14 cellular contexts compared by ENCODE assay signal in genomic region chr3:64475037-64475436, GRCh38.
"Had no signal": no experiment of that assay in that cellular context is flagged by ENCODE, and none has a peak within 500 bp of the region (broad histone marks: within the 10 kb centered on the region; RNA-seq: fewer than 3 reads in every experiment).

No MANE protein-coding gene starts in this region.

- H3K9ac ChIP-seq: parathyroid adenoma had no signal

- H3K4me1 ChIP-seq: body of pancreas, parathyroid adenoma, tibial nerve, vagina had no signal

- H3K27ac Mint-ChIP-seq: activated naive CD4-positive, alpha-beta T cell treated with anti-CD3 and anti-CD28 coated beads, Interleukin-2, amount 50 U/mL, for 24 hours; stimulated activated effector memory CD8-positive, alpha-beta T cell treated with anti-CD3 and anti-CD28 coated beads, Interleukin-12 subunit alpha, Interleukin-12 subunit beta, amount 100 ng/mL, for 72 hours had no signal

- H3K9me3 ChIP-seq: body of pancreas, tibial nerve, vagina had no signal

- H2AFZ ChIP-seq: parathyroid adenoma had no signal

- H3K4me3 Mint-ChIP-seq: activated naive CD4-positive, alpha-beta T cell treated with anti-CD3 and anti-CD28 coated beads, Interleukin-2, amount 50 U/mL, for 24 hours; neural crest cell; stimulated activated effector memory CD8-positive, alpha-beta T cell treated with anti-CD3 and anti-CD28 coated beads, Interleukin-12 subunit alpha, Interleukin-12 subunit beta, amount 100 ng/mL, for 72 hours had no signal

- H3K36me3 Mint-ChIP-seq: activated naive CD4-positive, alpha-beta T cell treated with anti-CD3 and anti-CD28 coated beads, Interleukin-2, amount 50 U/mL, for 24 hours; stimulated activated effector memory CD8-positive, alpha-beta T cell treated with anti-CD3 and anti-CD28 coated beads, Interleukin-12 subunit alpha, Interleukin-12 subunit beta, amount 100 ng/mL, for 72 hours had no signal

- H3K9me3 Mint-ChIP-seq: activated naive CD4-positive, alpha-beta T cell treated with anti-CD3 and anti-CD28 coated beads, Interleukin-2, amount 50 U/mL, for 24 hours; stimulated activated effector memory CD8-positive, alpha-beta T cell treated with anti-CD3 and anti-CD28 coated beads, Interleukin-12 subunit alpha, Interleukin-12 subunit beta, amount 100 ng/mL, for 72 hours had no signal

- H3K4me1 Mint-ChIP-seq: activated naive CD4-positive, alpha-beta T cell treated with anti-CD3 and anti-CD28 coated beads, Interleukin-2, amount 50 U/mL, for 24 hours; stimulated activated effector memory CD8-positive, alpha-beta T cell treated with anti-CD3 and anti-CD28 coated beads, Interleukin-12 subunit alpha, Interleukin-12 subunit beta, amount 100 ng/mL, for 72 hours had no signal

- DNase-seq: activated CD4-positive, alpha-beta T cell treated with anti-CD3 and anti-CD28 coated beads, Interleukin-2, amount 50 U/mL, for 4 hours; activated effector memory CD4-positive, alpha-beta T cell treated with Interleukin-2 at 50 U/mL for 16 hours; activated T-cell treated with anti-CD3 and anti-CD28 coated beads, Interleukin-2, amount 50 U/mL, for 1 hour; body of pancreas; hippocampal formation; right cardiac atrium; T-helper 2 cell had no signal

- H3K79me2 ChIP-seq: parathyroid adenoma had no signal

- H3K4me3 ChIP-seq: body of pancreas, tibial nerve, vagina had no signal

- H3K27me3 ChIP-seq: body of pancreas, tibial nerve, vagina had no signal

- H3K27ac ChIP-seq: body of pancreas, parathyroid adenoma, tibial nerve, vagina had no signal

- H3K36me3 ChIP-seq: tibial nerve, vagina had no signal

- FAIRE-seq: endothelial cell of umbilical vein had no signal
